ENCODE assay signal across 8 cellular contexts in the genomic region with DNA sequence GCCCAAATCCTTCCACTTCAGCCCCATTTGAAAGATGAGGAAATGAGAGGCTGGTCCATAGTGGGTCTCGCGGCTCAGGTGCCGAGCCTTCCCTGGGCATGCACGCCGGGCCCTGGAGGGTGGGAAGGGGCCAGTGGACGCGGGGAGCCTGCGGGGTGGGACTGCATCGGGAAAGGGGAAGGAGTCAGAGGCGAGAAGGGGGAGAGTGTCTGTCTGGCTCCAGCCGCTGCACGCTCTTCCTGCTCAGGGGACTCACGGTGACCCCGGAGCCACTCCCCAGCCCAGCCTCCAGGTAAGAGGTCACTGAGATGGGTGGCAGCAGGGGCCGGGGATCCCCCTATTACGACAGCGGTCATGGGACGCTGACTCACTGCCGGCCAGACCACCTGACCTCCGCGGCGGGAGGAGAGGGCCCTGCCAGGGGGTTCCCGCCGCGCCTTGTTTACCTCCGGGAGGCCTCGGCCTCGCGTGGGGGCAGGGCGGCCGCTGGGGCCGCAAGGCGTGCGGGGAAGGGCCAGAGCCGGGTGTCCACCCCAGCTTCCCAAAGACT. TPM values are rescaled to one million over a fixed set of nuclear protein-coding genes. Genes with fewer than 3 reads are reported as not detected.
DNase-seq lines count a peak whose midpoint lies in the region; ATAC-seq and TF ChIP-seq lines count a peak whose summit lies in the region.

No MANE protein-coding gene starts in this region.

- H3K27me3 ChIP-seq in CD4-positive, alpha-beta memory T cell (ENCODE audit: insufficient read depth, low read length), result no peaks in the 10 kb centered on the region
- peaks cover 4% of the 10 kb centered on the region for H3K27me3 ChIP-seq in neural cell (ENCODE audit: insufficient read depth, low read depth, low read length)

- peaks cover 0 to 4% of the 10 kb centered on the region in 2 donors for H3K27me3 Mint-ChIP-seq in CD4-positive, alpha-beta memory T cell
- H3K27me3 Mint-ChIP-seq in stimulated activated naive CD8-positive, alpha-beta T cell treated with anti-CD3 and anti-CD28 coated beads, Interleukin-15, amount 100 ng/mL, for 72 hours, result no peaks in the 10 kb centered on the region

- TF ChIP-seq CTCF in fibroblast of the aortic adventitia (IDR thresholded peaks at IDR 0.05; ENCODE audit: insufficient read depth, low read length) (no peak), neural cell (IDR thresholded peaks at IDR 0.05; ENCODE audit: poor library complexity, severe bottlenecking) (no peak)

- no peak for TF ChIP-seq RAD21 in neural cell (conservative IDR thresholded peaks at IDR 0.05)

- peaks cover 26 to 52% (median 38%) of the 10 kb centered on the region in 4 donors for H3K4me1 Mint-ChIP-seq in CD4-positive, alpha-beta memory T cell
- H3K4me1 Mint-ChIP-seq in stimulated activated naive CD8-positive, alpha-beta T cell treated with anti-CD3 and anti-CD28 coated beads, Interleukin-15, amount 100 ng/mL, for 72 hours, result peaks cover 63% of the 10 kb centered on the region

- H4K20me1 ChIP-seq in neural cell (ENCODE audit: insufficient read depth), result no peaks in the 10 kb centered on the region

- H3K79me2 ChIP-seq in neural cell (replicated peaks; ENCODE audit: insufficient read depth, low read length), result peaks cover 12% of the 10 kb centered on the region

- no peaks in the 10 kb centered on the region for H3K9me2 ChIP-seq in neural cell (ENCODE audit: insufficient read depth, low read length)

- no peak for TF ChIP-seq EP300 in neural cell (conservative IDR thresholded peaks at IDR 0.05; ENCODE audit: poor library complexity, severe bottlenecking)

- peak overlapping the region; percentile 36 for H3K9ac ChIP-seq in neural cell (ENCODE audit: low read length)

- H2AFZ ChIP-seq in neural cell (ENCODE audit: low read depth, low read length), result no peak overlapping the region

- H3K9me3 ChIP-seq in CD4-positive, alpha-beta memory T cell (ENCODE audit: control insufficient read depth in 1 of 2, low read length in 2 of 2), result no peaks in the 10 kb centered on the region
- no peaks in the 10 kb centered on the region for H3K9me3 ChIP-seq in neural cell (ENCODE audit: low read length)

- H3K27ac ChIP-seq in CD4-positive, alpha-beta memory T cell (ENCODE audit: low read depth, low read length), result peak overlapping the region; percentile 99
- H3K27ac ChIP-seq in neural cell (ENCODE audit: low read length), result peak overlapping the region; percentile 20

- CTCF ChIA-PET in CD4-positive, alpha-beta memory T cell (lab: Charles Lee; ENCODE audit: partially characterized antibody), result interaction anchor here (1.1 kb wide), 1 partner anchor 17 kb away, joined by 3 read pairs; no protein-coding TSS in a partner anchor

- peak overlapping the region in 1 of 2 donors; percentile 45 for H3K4me3 ChIP-seq in CD4-positive, alpha-beta memory T cell (ENCODE audit: low read length in 2 of 2)
- H3K4me3 ChIP-seq in fibroblast of the aortic adventitia (ENCODE audit: low read depth, low read length) (peak overlapping the region; percentile 95), neural cell (ENCODE audit: low read length) (peak overlapping the region; percentile 56)

- H3K9me3 Mint-ChIP-seq in CD4-positive, alpha-beta memory T cell, result peaks cover 0 to 5% (median 0%) of the 10 kb centered on the region in 8 donors
- no peaks in the 10 kb centered on the region for H3K9me3 Mint-ChIP-seq in stimulated activated naive CD8-positive, alpha-beta T cell treated with anti-CD3 and anti-CD28 coated beads, Interleukin-15, amount 100 ng/mL, for 72 hours

- H3K27ac Mint-ChIP-seq in CD4-positive, alpha-beta memory T cell, result peak overlapping the region; percentile 73 to 96 (median 92)
- peak overlapping the region; percentile 95 to 98 for H3K27ac Mint-ChIP-seq in stimulated activated naive CD8-positive, alpha-beta T cell treated with anti-CD3 and anti-CD28 coated beads, Interleukin-15, amount 100 ng/mL, for 72 hours

- peak; percentile 81 to 97 (median 86) for DNase-seq in CD4-positive, alpha-beta memory T cell
- DNase-seq in RKO (ENCODE audit: low spot score) (peak; percentile 96), fibroblast of the aortic adventitia (ENCODE audit: low read depth) (peak; percentile 94)
- DNase-seq in activated effector memory CD4-positive, alpha-beta T cell treated with anti-CD3 and anti-CD28 coated beads, Interleukin-2, amount 50 U/mL, for 16 hours, result peak; percentile 96
- peak; percentile 87 to 95 for DNase-seq in stimulated activated naive CD8-positive, alpha-beta T cell treated with anti-CD3 and anti-CD28 coated beads, Interleukin-15, amount 100 ng/mL, for 72 hours

- peaks cover 46% of the 10 kb centered on the region for H3K4me1 ChIP-seq in CD4-positive, alpha-beta memory T cell (ENCODE audit: insufficient read depth, low read length)

- H3K36me3 Mint-ChIP-seq in CD4-positive, alpha-beta memory T cell, result peaks cover 11 to 30% of the 10 kb centered on the region in 2 donors

- H3K4me2 ChIP-seq in neural cell (ENCODE audit: low read length), result no peak overlapping the region

- H3K36me3 ChIP-seq in CD4-positive, alpha-beta memory T cell (ENCODE audit: insufficient read depth, low read length), result peaks cover 15% of the 10 kb centered on the region
- no peaks in the 10 kb centered on the region for H3K36me3 ChIP-seq in neural cell (ENCODE audit: insufficient read depth, low read length)

- peak; percentile 62 for ATAC-seq in GM19351 (IDR thresholded peaks at IDR 0.05; ENCODE audit: unreplicated experiment)
- peak; percentile 56 for ATAC-seq in HG03460 (IDR thresholded peaks at IDR 0.05; ENCODE audit: unreplicated experiment)
- ATAC-seq in stimulated activated naive CD8-positive, alpha-beta T cell treated with anti-CD3 and anti-CD28 coated beads, Interleukin-15, amount 100 ng/mL, for 72 hours, result peak; percentile 81

- H3F3A ChIP-seq in neural cell (ENCODE audit: insufficient read depth, low read length, poor library complexity, severe bottlenecking), result no peaks in the 10 kb centered on the region

- peak overlapping the region; percentile 78 to 88 (median 82) for H3K4me3 Mint-ChIP-seq in CD4-positive, alpha-beta memory T cell
- H3K4me3 Mint-ChIP-seq in stimulated activated naive CD8-positive, alpha-beta T cell treated with anti-CD3 and anti-CD28 coated beads, Interleukin-15, amount 100 ng/mL, for 72 hours, result peak overlapping the region; percentile 82 to 94

- intact Hi-C loops in CD4-positive, alpha-beta memory T cell (cut with micrococcal nuclease), result no loop called here

- POLR2A ChIA-PET in CD4-positive, alpha-beta memory T cell (lab: Charles Lee; ENCODE audit: partially characterized antibody), result interaction anchor here (1.5 to 7.5 kb wide), 11 partner anchors 8 to 253 kb away, joined by 3 to 159 read pairs (median 21); partner anchors contain the start of genes HNRNPH1, LTC4S, MAML1 and MGAT4B

TF ChIP-seq in neural cell, 6 proteins besides CTCF, POLR2A, EP300 and RAD21:
- peak; percentile 27 for TF ChIP-seq POLR2AphosphoS5 (IDR thresholded peaks at IDR 0.05)
- TF ChIP-seq MXI1 (conservative IDR thresholded peaks at IDR 0.05; ENCODE audit: poor library complexity, severe bottlenecking), result no peak

RNA-seq across cellular contexts. Expression of gene SQSTM1, which starts 1.9 kb away (rescaled TPM):
- 100 to 1,000 TPM; 300 to 303 TPM for total RNA-seq in CD4-positive, alpha-beta memory T cell
- 100 to 1,000 TPM; 188 to 212 TPM for polyA plus RNA-seq in CD4-positive, alpha-beta memory T cell
- total RNA-seq in fibroblast of the aortic adventitia (ENCODE audit: low replicate concordance), result 596 and 1,869 TPM in 2 replicates
- 64.5 and 77.6 TPM in 2 replicates for polyA plus RNA-seq in neural cell
- 66.7 and 79.6 TPM in 2 replicates for polyA minus RNA-seq in neural cell

RNA-seq across cellular contexts. Expression of gene MGAT4B, which starts 12.2 kb away (rescaled TPM):
- total RNA-seq in CD4-positive, alpha-beta memory T cell, result 100 to 1,000 TPM; 119 to 121 TPM
- polyA plus RNA-seq in CD4-positive, alpha-beta memory T cell, result 10 to 100 TPM in 1 of 2 donors, 1 to 10 TPM in 1; 8.3 to 24.3 TPM
- 106 and 141 TPM in 2 replicates for total RNA-seq in fibroblast of the aortic adventitia (ENCODE audit: low replicate concordance)
- 70.6 and 83.7 TPM in 2 replicates for polyA plus RNA-seq in neural cell
- polyA minus RNA-seq in neural cell, result 46.0 and 56.5 TPM in 2 replicates

RNA-seq across cellular contexts. Expression of gene LTC4S, which starts 25.0 kb away (rescaled TPM):
- total RNA-seq in CD4-positive, alpha-beta memory T cell, result 1 to 10 TPM; 5.1 to 8.1 TPM
- polyA plus RNA-seq in CD4-positive, alpha-beta memory T cell, result 1 to 10 TPM; 4.2 to 9.4 TPM
- total RNA-seq in fibroblast of the aortic adventitia (ENCODE audit: low replicate concordance), result 1.5 and 3.3 TPM in 2 replicates
- 5.9 TPM in 1 of 2 replicates, not detected in the other for polyA plus RNA-seq in neural cell
- polyA minus RNA-seq in neural cell, result not detected in 2 replicates

RNA-seq across cellular contexts. Expression of gene MRNIP, which starts 39.8 kb away (rescaled TPM):
- total RNA-seq in CD4-positive, alpha-beta memory T cell, result 100 to 1,000 TPM; 125 to 129 TPM
- polyA plus RNA-seq in CD4-positive, alpha-beta memory T cell, result 10 to 100 TPM; 11.4 to 17.2 TPM
- total RNA-seq in fibroblast of the aortic adventitia (ENCODE audit: low replicate concordance), result 3.5 and 11.0 TPM in 2 replicates
- 121 and 155 TPM in 2 replicates for polyA plus RNA-seq in neural cell
- 56.0 and 59.3 TPM in 2 replicates for polyA minus RNA-seq in neural cell
